2 cellular contexts compared by ENCODE assay signal in the genomic region with DNA sequence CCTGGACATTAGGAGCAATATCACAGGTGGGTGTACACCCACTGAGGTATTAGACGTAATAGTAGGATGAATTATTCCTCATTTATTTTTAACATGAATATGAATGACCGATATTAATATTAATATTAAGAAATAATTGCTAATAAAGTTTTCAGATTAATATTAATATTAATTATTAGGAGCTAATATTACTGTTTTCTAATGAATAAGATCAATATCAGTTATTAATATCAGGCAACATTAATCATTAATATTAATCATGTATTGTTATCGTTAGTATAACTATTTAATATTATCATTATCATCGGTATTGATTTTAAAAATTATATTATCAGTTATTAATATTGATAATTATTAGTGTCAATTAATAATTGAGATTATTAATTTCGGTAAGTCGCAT. TPM values are rescaled to one million over a fixed set of nuclear protein-coding genes. Genes with fewer than 3 reads are reported as not detected.
"Had no signal": no experiment of that assay in that cellular context is flagged by ENCODE, and none has a peak within 500 bp of the region (broad histone marks: within the 10 kb centered on the region; RNA-seq: fewer than 3 reads in every experiment).

No MANE protein-coding gene starts in this region.

RNA-seq across cellular contexts. Expression of a gene that starts 41.6 kb away (rescaled TPM):
- total RNA-seq: MCF 10A, NCI-H460 had no signal
